In the genomic region with DNA sequence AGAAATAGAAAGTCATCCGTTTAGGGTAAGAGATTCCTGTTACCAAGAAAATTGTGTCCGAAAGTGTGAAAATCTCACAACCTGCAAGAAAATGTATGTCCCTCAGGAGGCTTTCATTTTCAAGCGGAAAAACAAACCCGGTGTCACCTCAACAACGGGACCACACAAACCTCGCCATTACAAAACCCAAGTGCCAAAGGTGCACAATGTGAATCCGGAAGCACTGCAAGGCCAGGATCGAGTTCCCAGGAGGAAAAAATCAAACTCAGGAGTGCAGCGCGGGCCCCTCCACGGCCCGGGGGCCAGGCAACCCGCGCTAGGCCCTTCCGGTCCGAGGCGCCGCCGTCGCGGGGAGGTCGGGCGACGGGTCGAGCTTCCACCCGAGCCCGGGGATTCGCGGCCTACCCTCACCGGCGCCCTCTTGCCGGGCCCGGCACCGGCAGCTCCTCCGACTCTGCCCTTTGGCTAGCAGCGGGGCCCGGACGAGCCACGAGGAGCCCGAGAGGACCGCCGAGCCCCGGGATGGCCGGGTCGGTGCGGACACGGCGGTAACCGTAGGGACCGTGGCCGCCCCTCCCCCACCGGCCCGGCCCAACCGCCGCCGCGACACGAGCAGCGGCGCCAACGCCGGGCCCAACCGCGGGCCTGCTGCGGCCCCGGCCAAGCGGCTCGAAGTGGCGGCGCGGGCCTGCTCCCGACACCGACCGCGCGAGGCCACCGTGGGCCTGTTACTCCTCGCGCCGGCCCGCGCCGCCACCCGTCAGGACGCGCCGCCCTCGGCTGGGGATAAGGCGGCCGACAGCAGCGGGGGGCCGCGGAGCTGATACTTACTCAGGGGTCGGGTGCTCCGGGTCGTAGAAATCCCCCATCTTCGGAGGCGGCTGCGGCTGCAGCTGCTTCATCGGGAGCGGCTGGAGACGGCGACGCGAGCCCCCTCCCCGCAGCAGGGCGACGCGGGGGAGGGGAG, we compare ENCODE assay signal across 8 cellular contexts. TPM values are rescaled to one million over a fixed set of nuclear protein-coding genes. Genes with fewer than 3 reads are reported as not detected.
DNase-seq lines count a peak whose midpoint lies in the region; ATAC-seq and TF ChIP-seq lines count a peak whose summit lies in the region.

No MANE protein-coding gene starts in this region.

- no peaks in the 10 kb centered on the region for H3K9me2 ChIP-seq in SK-N-SH

- H3K9me3 ChIP-seq in SK-N-SH (no peaks in the 10 kb centered on the region), heart left ventricle (no peaks in the 10 kb centered on the region), transverse colon (no peaks in the 10 kb centered on the region)

- peak; percentile 11 for DNase-seq in Ammon's horn (ENCODE audit: low spot score)
- peak; percentile 80 for DNase-seq in SK-N-SH
- DNase-seq in activated naive CD8-positive, alpha-beta T cell treated with anti-CD3 and anti-CD28 coated beads, Interleukin-2, amount 50 U/mL, for 16 hours (ENCODE audit: low read depth, low spot score), result peak; percentile 25
- DNase-seq in heart left ventricle, result peak; percentile 33 to 80 (median 45)
- peak; percentile 24 to 90 (median 46) for DNase-seq in posterior cingulate gyrus
- DNase-seq in transverse colon, result peak; percentile 46

- 3% methylated on average over 8 of the region's 109 CpGs for WGBS in SK-N-SH (ENCODE audit: low lambda C conversion rate)
- 0 to 1% (median 0%) methylated on average over 15 to 108 of the region's 109 CpGs for WGBS in heart left ventricle, 4 donors
- WGBS in transverse colon (ENCODE audit: low coverage in 1 of 2), 2 donors, result 0% methylated on average over 2 to 46 of the region's 109 CpGs

- intact Hi-C loops in heart left ventricle (cut with DNase I) (loop anchor here in 5 of 10 donors (5.0 to 10.0 kb wide), 5 partner anchors 49 to 459 kb away; a partner anchor contains a TSS), posterior cingulate gyrus (cut with DNase I) (loop anchor here (5.0 to 10.0 kb wide), 2 partner anchors 219 to 229 kb away; a partner anchor contains a TSS), transverse colon (cut with DNase I; ENCODE audit: low total_unique reads) (loop anchor here (10.0 kb wide), 1 partner anchor 159 kb away; no protein-coding TSS in a partner anchor)

- H3K36me3 ChIP-seq in SK-N-SH (replicated peaks in 1 of 2; ENCODE audit: control insufficient read depth in 1 of 2, insufficient read depth in 2 of 2, low read length in 1 of 2) (peaks cover 0 to 3% of the 10 kb centered on the region in 2 experiments), heart left ventricle (no peaks in the 10 kb centered on the region), transverse colon (no peaks in the 10 kb centered on the region)

- H4K20me1 ChIP-seq in SK-N-SH (ENCODE audit: insufficient read depth), result peaks cover 44% of the 10 kb centered on the region

- peak overlapping the region; percentile 79 for H3K4me2 ChIP-seq in SK-N-SH

- no peak for TF ChIP-seq RAD21 in SK-N-SH (IDR thresholded peaks at IDR 0.05; ENCODE audit: low read length)

- POLR2A ChIA-PET in SK-N-SH (lab: Yijun Ruan, JAX), result interaction anchor here (0.5 to 1.6 kb wide), 4 partner anchors 14 to 318 kb away, joined by 3 to 6 read pairs (median 4); no protein-coding TSS in a partner anchor

- H3K27ac ChIP-seq in SK-N-SH (ENCODE audit: low read depth in 2 of 2, low read length in 1 of 2) (peak overlapping the region; percentile 80 to 92), heart left ventricle (peak overlapping the region; percentile 88 to 98 (median 95)), transverse colon (peak overlapping the region; percentile 95 to 99 (median 98))

- peak; percentile 30 for ATAC-seq in HG03432 (IDR thresholded peaks at IDR 0.05; ENCODE audit: unreplicated experiment)
- peak in 2 of 4 donors; percentile 56 to 57 for ATAC-seq in heart left ventricle

- TF ChIP-seq EP300 in SK-N-SH (IDR thresholded peaks at IDR 0.05; ENCODE audit: borderline replicate concordance in 1 of 2, low read depth in 1 of 2, low read length in 1 of 2) (no peak), transverse colon (IDR thresholded peaks at IDR 0.05; ENCODE audit: low read depth) (no peak)

- H3K4me3 ChIP-seq in SK-N-SH (ENCODE audit: low read depth in 2 of 2, low read length in 1 of 2), result peak overlapping the region; percentile 84 to 91
- H3K4me3 ChIP-seq in heart left ventricle, result peak overlapping the region; percentile 66 to 97 (median 95)
- H3K4me3 ChIP-seq in transverse colon, result peak overlapping the region; percentile 84 to 97 (median 92)

- TF ChIP-seq POLR2A in GM19193 (IDR thresholded peaks at IDR 0.05; ENCODE audit: extremely low read depth, insufficient read depth, insufficient read length) (peak; percentile 34), heart left ventricle (IDR thresholded peaks at IDR 0.05) (no peak), transverse colon (IDR thresholded peaks at IDR 0.05) (no peak)

- H2AFZ ChIP-seq in SK-N-SH (ENCODE audit: low read depth), result no peak overlapping the region; the same call in 1 of the 2 replicates

- peak overlapping the region; percentile 89 for H3K9ac ChIP-seq in SK-N-SH

- CTCF ChIA-PET in SK-N-SH (lab: Yijun Ruan, JAX), result interaction anchor here (1.0 to 2.7 kb wide), 6 partner anchors 12 to 296 kb away, joined by 3 to 10 read pairs (median 5); a partner anchor contains a TSS

- H3F3A ChIP-seq in SK-N-SH (replicated peaks; ENCODE audit: insufficient read depth), result peaks cover 15% of the 10 kb centered on the region

- H3K27me3 ChIP-seq in SK-N-SH (ENCODE audit: insufficient read depth) (no peaks in the 10 kb centered on the region), heart left ventricle (no peaks in the 10 kb centered on the region), transverse colon (no peaks in the 10 kb centered on the region)

- in situ Hi-C loops in transverse colon (cut with MboI; ENCODE audit: low pct_ligation_motif_present in 1 of 4, low pct_unique_long_range_greater_than_20kb in 1 of 4, low sequenced_read_pairs in 3 of 4), result loop anchor here in 1 of 4 donors (25.0 kb wide), 1 partner anchor 151 kb away; no protein-coding TSS in a partner anchor

- H3K4me1 ChIP-seq in SK-N-SH (ENCODE audit: control insufficient read depth in 1 of 2, insufficient read depth in 2 of 2, low read depth in 1 of 2, low read length in 1 of 2) (peaks cover 0 to 16% of the 10 kb centered on the region in 2 experiments; a peak in 2 of 4 replicates), heart left ventricle (peaks cover 16 to 64% (median 52%) of the 10 kb centered on the region in 12 donors), transverse colon (peaks cover 15 to 53% (median 44%) of the 10 kb centered on the region in 4 donors)

- TF ChIP-seq CTCF in SK-N-SH (IDR thresholded peaks at IDR 0.05) (no peak), heart left ventricle (IDR thresholded peaks at IDR 0.05) (no peak), transverse colon (IDR thresholded peaks at IDR 0.05) (no peak)

- H3K79me2 ChIP-seq in SK-N-SH (ENCODE audit: insufficient read depth), result peaks cover 97% of the 10 kb centered on the region

TF ChIP-seq in SK-N-SH, 30 proteins besides CTCF, POLR2A, EP300 and RAD21:
- TF ChIP-seq TAF1 (IDR thresholded peaks at IDR 0.05; ENCODE audit: borderline replicate concordance, low read depth, low read length) (peak; percentile 50; the same call in 1 of the 2 replicates), SIN3A (IDR thresholded peaks at IDR 0.05; ENCODE audit: borderline replicate concordance, low read depth, low read length) (no peak), MXI1 (IDR thresholded peaks at IDR 0.05; ENCODE audit: low read depth, low read length) (peak; percentile 61), ELF1 (IDR thresholded peaks at IDR 0.05) (peak; percentile 8; the same call in 1 of the 2 replicates), GABPA (IDR thresholded peaks at IDR 0.05; ENCODE audit: low read depth) (0 out of 2 replicates have a peak, but pooled peaks have one; percentile 35)
- TF ChIP-seq, protein P1, sequence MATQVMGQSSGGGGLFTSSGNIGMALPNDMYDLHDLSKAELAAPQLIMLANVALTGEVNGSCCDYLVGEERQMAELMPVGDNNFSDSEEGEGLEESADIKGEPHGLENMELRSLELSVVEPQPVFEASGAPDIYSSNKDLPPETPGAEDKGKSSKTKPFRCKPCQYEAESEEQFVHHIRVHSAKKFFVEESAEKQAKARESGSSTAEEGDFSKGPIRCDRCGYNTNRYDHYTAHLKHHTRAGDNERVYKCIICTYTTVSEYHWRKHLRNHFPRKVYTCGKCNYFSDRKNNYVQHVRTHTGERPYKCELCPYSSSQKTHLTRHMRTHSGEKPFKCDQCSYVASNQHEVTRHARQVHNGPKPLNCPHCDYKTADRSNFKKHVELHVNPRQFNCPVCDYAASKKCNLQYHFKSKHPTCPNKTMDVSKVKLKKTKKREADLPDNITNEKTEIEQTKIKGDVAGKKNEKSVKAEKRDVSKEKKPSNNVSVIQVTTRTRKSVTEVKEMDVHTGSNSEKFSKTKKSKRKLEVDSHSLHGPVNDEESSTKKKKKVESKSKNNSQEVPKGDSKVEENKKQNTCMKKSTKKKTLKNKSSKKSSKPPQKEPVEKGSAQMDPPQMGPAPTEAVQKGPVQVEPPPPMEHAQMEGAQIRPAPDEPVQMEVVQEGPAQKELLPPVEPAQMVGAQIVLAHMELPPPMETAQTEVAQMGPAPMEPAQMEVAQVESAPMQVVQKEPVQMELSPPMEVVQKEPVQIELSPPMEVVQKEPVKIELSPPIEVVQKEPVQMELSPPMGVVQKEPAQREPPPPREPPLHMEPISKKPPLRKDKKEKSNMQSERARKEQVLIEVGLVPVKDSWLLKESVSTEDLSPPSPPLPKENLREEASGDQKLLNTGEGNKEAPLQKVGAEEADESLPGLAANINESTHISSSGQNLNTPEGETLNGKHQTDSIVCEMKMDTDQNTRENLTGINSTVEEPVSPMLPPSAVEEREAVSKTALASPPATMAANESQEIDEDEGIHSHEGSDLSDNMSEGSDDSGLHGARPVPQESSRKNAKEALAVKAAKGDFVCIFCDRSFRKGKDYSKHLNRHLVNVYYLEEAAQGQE (IDR thresholded peaks at IDR 0.05; ENCODE audit: low read depth, low read length), result peak; percentile 22; the same call in 1 of the 2 replicates

RNA-seq across cellular contexts. Expression of a gene that starts 0.6 kb away (rescaled TPM):
- polyA plus RNA-seq in SK-N-SH (2012; rRNA removed) (12.1 and 15.3 TPM in 2 replicates), heart left ventricle (10 to 100 TPM in 1 of 2 donors, 1 to 10 TPM in 1; 9.0 to 14.9 TPM)
- polyA plus RNA-seq in SK-N-SH (2012; cell fraction: cytosol; rRNA removed), result 15.4 and 18.2 TPM in 2 replicates
- 13.7 and 23.7 TPM in 2 replicates for polyA plus RNA-seq in SK-N-SH (2012; cell fraction: nucleus; rRNA removed)
- total RNA-seq in heart left ventricle (10 to 100 TPM; 24.6 to 34.1 (median 31.7) TPM), transverse colon (100 to 1,000 TPM in 1 of 4 donors, 10 to 100 TPM in 3; 54.3 to 113 (median 67.9) TPM)

Comparison
In these comparisons a context has a peak if more than half of its experiments do, and no peak if none do; other contexts are left out.
1. DNase-seq: peak in every context shown above with its lines; median percentile 80 in SK-N-SH; 46 in transverse colon; 46 in posterior cingulate gyrus; 45 in heart left ventricle; 25 in activated naive CD8-positive, alpha-beta T cell treated with anti-CD3 and anti-CD28 coated beads, Interleukin-2, amount 50 U/mL, for 16 hours; 11 in Ammon's horn.